In genomic region chr1:236149696-236150228, GRCh38 we compare ENCODE assay signal across 1 cellular context.
TF ChIP-seq lines count a peak whose summit lies in the region.

No MANE protein-coding gene starts in this region.

TF ChIP-seq in H1, 55 proteins besides CTCF, POLR2A, EP300 and RAD21:
- TF ChIP-seq SAP30 (IDR thresholded peaks at IDR 0.05; ENCODE audit: insufficient read depth, insufficient replicate concordance, low read length) (no peak), USF2 (IDR thresholded peaks at IDR 0.05; ENCODE audit: low read length) (no peak)
